8 cellular contexts compared by ENCODE assay signal in genomic region chr17:76102944-76103273, GRCh38. TPM values are rescaled to one million over a fixed set of nuclear protein-coding genes. Genes with fewer than 3 reads are reported as not detected.
DNase-seq lines count a peak whose midpoint lies in the region; ATAC-seq and TF ChIP-seq lines count a peak whose summit lies in the region.

No MANE protein-coding gene starts in this region.

- no peak for DNase-seq in CD4-positive, alpha-beta memory T cell
- no peak for DNase-seq in effector memory CD4-positive, alpha-beta T cell
- DNase-seq in neural progenitor cell (ENCODE audit: low spot score) (no peak), foreskin keratinocyte (no peak), HUDEP-2 (lab: John Stamatoyannopoulos, UW; ENCODE audit: unreplicated experiment in 76 of 76) (no peak), glomerular visceral epithelial cell (ENCODE audit: extremely low spot score) (no peak), dedifferentiated amniotic fluid mesenchymal stem cell (ENCODE audit: extremely low spot score) (no peak)

- H3K4me1 ChIP-seq in CD4-positive, alpha-beta memory T cell (ENCODE audit: insufficient read depth, low read length): peaks cover 27% of the 10 kb centered on the region
- H3K4me1 ChIP-seq in Loucy (ENCODE audit: insufficient read depth, low read length, poor library complexity, severe bottlenecking) (peaks cover 15% of the 10 kb centered on the region), neural progenitor cell (peaks cover 12% of the 10 kb centered on the region), foreskin keratinocyte (no peaks in the 10 kb centered on the region)
- peaks cover 12% of the 10 kb centered on the region for H3K4me1 ChIP-seq in effector memory CD4-positive, alpha-beta T cell (ENCODE audit: control insufficient read depth, insufficient read depth, low read length, poor library complexity, severe bottlenecking)

- no peak for ATAC-seq in foreskin keratinocyte

- peak overlapping the region; percentile 92 to 98 (median 96) for H3K4me3 Mint-ChIP-seq in CD4-positive, alpha-beta memory T cell
- peak overlapping the region; percentile 97 for H3K4me3 Mint-ChIP-seq in neural progenitor cell

- no peaks in the 10 kb centered on the region for H3K27me3 Mint-ChIP-seq in CD4-positive, alpha-beta memory T cell
- H3K27me3 Mint-ChIP-seq in neural progenitor cell (ENCODE audit: insufficient read depth, low read depth): peaks cover 8% of the 10 kb centered on the region

- intact Hi-C loops in CD4-positive, alpha-beta memory T cell (cut with micrococcal nuclease): loop anchor here (1.0 kb wide), 1 partner anchor 31 kb away; the partner anchor contains the start of gene SRP68

- peak overlapping the region; percentile 86 for H3K27ac ChIP-seq in CD4-positive, alpha-beta memory T cell (ENCODE audit: low read depth, low read length)
- H3K27ac ChIP-seq in effector memory CD4-positive, alpha-beta T cell (ENCODE audit: insufficient read depth, low read length, poor library complexity, severe bottlenecking): peak overlapping the region; percentile 78
- H3K27ac ChIP-seq in neural progenitor cell (no peak overlapping the region), foreskin keratinocyte (no peak overlapping the region)

- H2AFZ ChIP-seq in Loucy (ENCODE audit: low read length) (peak overlapping the region; percentile 68), neural progenitor cell (replicated peaks) (peak overlapping the region; percentile 99)

- no peak for TF ChIP-seq CTCF in Loucy (conservative IDR thresholded peaks at IDR 0.05; ENCODE audit: low read length)
- no peak for TF ChIP-seq CTCF in neural progenitor cell (IDR thresholded peaks at IDR 0.05)
- no peak for TF ChIP-seq CTCF in foreskin keratinocyte (conservative IDR thresholded peaks at IDR 0.05)

- H3K79me2 ChIP-seq in Loucy (ENCODE audit: insufficient read depth, low read length) (peaks cover 29% of the 10 kb centered on the region), neural progenitor cell (ENCODE audit: low read depth) (peaks cover 19% of the 10 kb centered on the region)

- peaks cover 7% of the 10 kb centered on the region for H3K36me3 ChIP-seq in CD4-positive, alpha-beta memory T cell (ENCODE audit: insufficient read depth, low read length)
- H3K36me3 ChIP-seq in Loucy (ENCODE audit: insufficient read depth, low read length): peaks cover 10% of the 10 kb centered on the region; the same call in 1 of the 2 replicates
- H3K36me3 ChIP-seq in effector memory CD4-positive, alpha-beta T cell (ENCODE audit: control insufficient read depth, insufficient read depth, low read length): peaks cover 18% of the 10 kb centered on the region
- peaks cover 9% of the 10 kb centered on the region for H3K36me3 ChIP-seq in neural progenitor cell

- POLR2A ChIA-PET in CD4-positive, alpha-beta memory T cell (lab: Charles Lee; ENCODE audit: partially characterized antibody): interaction anchor here (0.9 to 2.8 kb wide), 14 partner anchors 10 to 437 kb away, joined by 3 to 24 read pairs (median 5); partner anchors contain the start of genes PRPSAP1, RHBDF2, SRP68 and ZACN

- H3K9me3 Mint-ChIP-seq in CD4-positive, alpha-beta memory T cell: no peaks in the 10 kb centered on the region
- no peaks in the 10 kb centered on the region for H3K9me3 Mint-ChIP-seq in neural progenitor cell

- no peaks in the 10 kb centered on the region for H4K20me1 ChIP-seq in Loucy (ENCODE audit: insufficient read depth, low read length, poor library complexity, severe bottlenecking)
- H4K20me1 ChIP-seq in neural progenitor cell (ENCODE audit: low read depth): no peaks in the 10 kb centered on the region

- H3K9ac ChIP-seq in Loucy (ENCODE audit: low read depth, low read length, poor library complexity, severe bottlenecking) (peak overlapping the region; percentile 88), neural progenitor cell (peak overlapping the region; percentile 65)

- CTCF ChIA-PET in CD4-positive, alpha-beta memory T cell (lab: Charles Lee; ENCODE audit: partially characterized antibody): interaction anchor here (1.1 to 4.7 kb wide), 6 partner anchors 39 to 196 kb away, joined by 3 to 30 read pairs (median 6); no protein-coding TSS in a partner anchor

- H3K4me1 Mint-ChIP-seq in CD4-positive, alpha-beta memory T cell: peaks cover 20 to 49% (median 33%) of the 10 kb centered on the region in 4 donors
- H3K4me1 Mint-ChIP-seq in neural progenitor cell: peaks cover 24% of the 10 kb centered on the region

- H3K4me3 ChIP-seq in CD4-positive, alpha-beta memory T cell (ENCODE audit: low read length in 2 of 2): peak overlapping the region; percentile 84 to 86
- H3K4me3 ChIP-seq in Loucy (ENCODE audit: low read length, poor library complexity, severe bottlenecking): peak overlapping the region; percentile 85
- H3K4me3 ChIP-seq in effector memory CD4-positive, alpha-beta T cell (ENCODE audit: insufficient read depth, low read depth, low read length, poor library complexity, severe bottlenecking): peak overlapping the region; percentile 89
- peak overlapping the region; percentile 99 for H3K4me3 ChIP-seq in neural progenitor cell

- H3K27ac Mint-ChIP-seq in CD4-positive, alpha-beta memory T cell: peak overlapping the region; percentile 95 to 99 (median 97)
- peak overlapping the region; percentile 99 for H3K27ac Mint-ChIP-seq in neural progenitor cell

- no peaks in the 10 kb centered on the region for H3K27me3 ChIP-seq in CD4-positive, alpha-beta memory T cell (ENCODE audit: insufficient read depth, low read length)
- H3K27me3 ChIP-seq in Loucy (ENCODE audit: insufficient read depth, low read length, poor library complexity, severe bottlenecking) (no peaks in the 10 kb centered on the region), neural progenitor cell (no peaks in the 10 kb centered on the region), foreskin keratinocyte (no peaks in the 10 kb centered on the region)
- H3K27me3 ChIP-seq in effector memory CD4-positive, alpha-beta T cell (replicated peaks; ENCODE audit: control insufficient read depth, insufficient read depth, low read length, poor library complexity, severe bottlenecking): no peaks in the 10 kb centered on the region

- H3K9me2 ChIP-seq in Loucy (replicated peaks; ENCODE audit: low read depth, low read length): no peaks in the 10 kb centered on the region

- peak overlapping the region; percentile 92 for H3K4me2 ChIP-seq in Loucy (ENCODE audit: low read depth, low read length, poor library complexity, severe bottlenecking)
- H3K4me2 ChIP-seq in neural progenitor cell: peak overlapping the region; percentile 95

- H3F3A ChIP-seq in Loucy (ENCODE audit: low read depth) (no peaks in the 10 kb centered on the region), neural progenitor cell (ENCODE audit: low read depth) (peaks cover 25% of the 10 kb centered on the region)

- no peaks in the 10 kb centered on the region for H3K9me3 ChIP-seq in CD4-positive, alpha-beta memory T cell (ENCODE audit: control insufficient read depth in 1 of 2, low read length in 2 of 2)
- H3K9me3 ChIP-seq in Loucy (ENCODE audit: insufficient read depth, low read depth, low read length): no peaks in the 10 kb centered on the region
- no peaks in the 10 kb centered on the region for H3K9me3 ChIP-seq in effector memory CD4-positive, alpha-beta T cell (ENCODE audit: control insufficient read depth, low read length)
- no peaks in the 10 kb centered on the region for H3K9me3 ChIP-seq in neural progenitor cell (ENCODE audit: low read depth)

- H3K36me3 Mint-ChIP-seq in CD4-positive, alpha-beta memory T cell: peaks cover 18 to 37% of the 10 kb centered on the region in 2 donors
- H3K36me3 Mint-ChIP-seq in neural progenitor cell: peaks cover 18% of the 10 kb centered on the region

RNA-seq across cellular contexts. Expression of gene EXOC7, which starts 0.7 kb away (rescaled TPM):
- 100 to 1,000 TPM; 183 to 184 TPM for total RNA-seq in CD4-positive, alpha-beta memory T cell
- 10 to 100 TPM; 36.2 to 66.9 TPM for polyA plus RNA-seq in CD4-positive, alpha-beta memory T cell
- total RNA-seq in neural progenitor cell (ENCODE audit: low replicate concordance) (64.3 and 72.8 TPM in 2 replicates), foreskin keratinocyte (69.5 and 71.2 TPM in 2 replicates)
- polyA plus RNA-seq in foreskin keratinocyte: 43.3 and 46.0 TPM in 2 replicates

RNA-seq across cellular contexts. Expression of gene ZACN, which starts 23.9 kb away (rescaled TPM):
- under 1 TPM in 1 of 2 experiments, not detected in 1; 0.35 TPM for total RNA-seq in CD4-positive, alpha-beta memory T cell
- 1 to 10 TPM in 1 of 2 donors, not detected in 1; 1.0 TPM for polyA plus RNA-seq in CD4-positive, alpha-beta memory T cell
- not detected in 2 replicates for total RNA-seq in neural progenitor cell (ENCODE audit: low replicate concordance)
- total RNA-seq in foreskin keratinocyte: not detected in 2 replicates
- 0.07 and 0.11 TPM in 2 replicates for polyA plus RNA-seq in foreskin keratinocyte

RNA-seq across cellular contexts. Expression of gene GALR2, which starts 28.3 kb away (rescaled TPM):
- not detected for total RNA-seq in CD4-positive, alpha-beta memory T cell
- under 1 TPM in 1 of 2 donors, not detected in 1; 0.37 TPM for polyA plus RNA-seq in CD4-positive, alpha-beta memory T cell
- total RNA-seq in neural progenitor cell (ENCODE audit: low replicate concordance) (not detected in 2 replicates), foreskin keratinocyte (0.07 TPM in 1 of 2 replicates, not detected in the other)
- polyA plus RNA-seq in foreskin keratinocyte: 0.06 and 0.12 TPM in 2 replicates

RNA-seq across cellular contexts. Expression of gene SRP68, which starts 30.6 kb away (rescaled TPM):
- 10 to 100 TPM; 86.5 to 92.4 TPM for total RNA-seq in CD4-positive, alpha-beta memory T cell
- polyA plus RNA-seq in CD4-positive, alpha-beta memory T cell: 10 to 100 TPM; 59.1 to 84.9 TPM
- 31.7 and 32.8 TPM in 2 replicates for total RNA-seq in neural progenitor cell (ENCODE audit: low replicate concordance)
- 75.9 and 76.7 TPM in 2 replicates for total RNA-seq in foreskin keratinocyte
- polyA plus RNA-seq in foreskin keratinocyte: 70.5 and 78.4 TPM in 2 replicates

RNA-seq across cellular contexts. Expression of gene FOXJ1, which starts 38.1 kb away (rescaled TPM):
- under 1 TPM; 0.19 to 0.20 TPM for total RNA-seq in CD4-positive, alpha-beta memory T cell
- not detected for polyA plus RNA-seq in CD4-positive, alpha-beta memory T cell
- total RNA-seq in neural progenitor cell (ENCODE audit: low replicate concordance) (0.49 and 1.7 TPM in 2 replicates), foreskin keratinocyte (0.11 and 0.14 TPM in 2 replicates)
- polyA plus RNA-seq in foreskin keratinocyte: 0.11 and 0.12 TPM in 2 replicates

Comparison
In these comparisons a context has a peak if more than half of its experiments do, and no peak if none do; other contexts are left out.
1. H3K27ac ChIP-seq: peak in CD4-positive, alpha-beta memory T cell (single experiment) and effector memory CD4-positive, alpha-beta T cell (single experiment); none in neural progenitor cell (single experiment) and foreskin keratinocyte (single experiment).
2. Peak in every context shown above with its lines, with median percentiles within 50 percentile points of each other: H3K4me3 ChIP-seq.